In genomic region chr12:388547-389137, GRCh38 we compare ENCODE assay signal across 8 cellular contexts. TPM values are rescaled to one million over a fixed set of nuclear protein-coding genes. Genes with fewer than 3 reads are reported as not detected.
DNase-seq lines count a peak whose midpoint lies in the region; ATAC-seq and TF ChIP-seq lines count a peak whose summit lies in the region.

No MANE protein-coding gene starts in this region.

- H3K27me3 ChIP-seq in esophagus squamous epithelium (no peaks in the 10 kb centered on the region), upper lobe of left lung (no peaks in the 10 kb centered on the region)

- peaks cover 0 to 15% (median 3%) of the 10 kb centered on the region in 3 donors for H3K36me3 ChIP-seq in esophagus squamous epithelium
- peaks cover 5 to 12% (median 9%) of the 10 kb centered on the region in 4 donors for H3K36me3 ChIP-seq in upper lobe of left lung

- H3K4me3 ChIP-seq in esophagus squamous epithelium = peak overlapping the region; percentile 87 to 97 (median 93)
- H3K4me3 ChIP-seq in upper lobe of left lung = peak overlapping the region; percentile 74 to 93 (median 88)

- no peaks in the 10 kb centered on the region for H3K9me3 Mint-ChIP-seq in activated CD4-positive, alpha-beta T cell treated with anti-CD3 and anti-CD28 coated beads, Interleukin-2, amount 10 ng/mL, durations not matched to agents 24 days and 14 days
- H3K9me3 Mint-ChIP-seq in neural crest cell = no peaks in the 10 kb centered on the region

- peaks cover 29% of the 10 kb centered on the region for H3K4me1 Mint-ChIP-seq in activated CD4-positive, alpha-beta T cell treated with anti-CD3 and anti-CD28 coated beads, Interleukin-2, amount 10 ng/mL, durations not matched to agents 24 days and 14 days
- peaks cover 31% of the 10 kb centered on the region for H3K4me1 Mint-ChIP-seq in neural crest cell

- intact Hi-C loops in activated CD4-positive, alpha-beta T cell treated with anti-CD3 and anti-CD28 coated beads, Interleukin-2, amount 10 ng/mL, durations not matched to agents 24 days and 14 days (cut with micrococcal nuclease) = loop anchor here (1.0 to 5.0 kb wide), 2 partner anchors 13 to 1304 kb away; partner anchors contain the start of genes ADIPOR2 and CCDC77
- intact Hi-C loops in esophagus squamous epithelium (cut with DNase I) = no loop called here

- TF ChIP-seq EP300 in upper lobe of left lung (IDR thresholded peaks at IDR 0.05) = no peak

- peaks cover 29% of the 10 kb centered on the region for H3K36me3 Mint-ChIP-seq in activated CD4-positive, alpha-beta T cell treated with anti-CD3 and anti-CD28 coated beads, Interleukin-2, amount 10 ng/mL, durations not matched to agents 24 days and 14 days (ENCODE audit: low read depth)
- H3K36me3 Mint-ChIP-seq in neural crest cell (ENCODE audit: low read depth) = peaks cover 8% of the 10 kb centered on the region

- peak overlapping the region; percentile 98 for H3K27ac Mint-ChIP-seq in activated CD4-positive, alpha-beta T cell treated with anti-CD3 and anti-CD28 coated beads, Interleukin-2, amount 10 ng/mL, durations not matched to agents 24 days and 14 days
- peak overlapping the region; percentile 87 for H3K27ac Mint-ChIP-seq in neural crest cell (ENCODE audit: unreplicated experiment)

- ATAC-seq in HG03280 (IDR thresholded peaks at IDR 0.05; ENCODE audit: unreplicated experiment) = peak; percentile 26
- ATAC-seq in upper lobe of left lung (ENCODE audit: low FRiP score in 2 of 2) = peak; percentile 45 to 55

- no peaks in the 10 kb centered on the region for H3K27me3 Mint-ChIP-seq in activated CD4-positive, alpha-beta T cell treated with anti-CD3 and anti-CD28 coated beads, Interleukin-2, amount 10 ng/mL, durations not matched to agents 24 days and 14 days
- H3K27me3 Mint-ChIP-seq in neural crest cell (ENCODE audit: low read depth) = no peaks in the 10 kb centered on the region

- TF ChIP-seq POLR2A in esophagus squamous epithelium (IDR thresholded peaks at IDR 0.05) (no peak), upper lobe of left lung (IDR thresholded peaks at IDR 0.05) (no peak)

- no peaks in the 10 kb centered on the region for H3K9me3 ChIP-seq in esophagus squamous epithelium
- no peaks in the 10 kb centered on the region for H3K9me3 ChIP-seq in upper lobe of left lung

- peak overlapping the region; percentile 94 for H3K4me3 Mint-ChIP-seq in activated CD4-positive, alpha-beta T cell treated with anti-CD3 and anti-CD28 coated beads, Interleukin-2, amount 10 ng/mL, durations not matched to agents 24 days and 14 days
- H3K4me3 Mint-ChIP-seq in neural crest cell = peak overlapping the region; percentile 94

- H3K4me1 ChIP-seq in esophagus squamous epithelium (peaks cover 4 to 41% (median 23%) of the 10 kb centered on the region in 3 donors), upper lobe of left lung (peaks cover 22 to 40% (median 27%) of the 10 kb centered on the region in 4 donors)

- TF ChIP-seq CTCF in esophagus squamous epithelium (IDR thresholded peaks at IDR 0.05) (no peak), neural crest cell (conservative IDR thresholded peaks at IDR 0.05) (no peak), upper lobe of left lung (IDR thresholded peaks at IDR 0.05) (no peak)

- peak overlapping the region; percentile 95 to 98 (median 96) for H3K27ac ChIP-seq in esophagus squamous epithelium
- peak overlapping the region; percentile 92 to 98 (median 96) for H3K27ac ChIP-seq in upper lobe of left lung

- peak; percentile 83 for DNase-seq in activated effector memory CD4-positive, alpha-beta T cell treated with anti-CD3 and anti-CD28 coated beads, Interleukin-2, amount 50 U/mL, for 16 hours
- DNase-seq in activated effector memory CD4-positive, alpha-beta T cell treated with Interleukin-2 at 50 U/mL for 16 hours = no peak
- peak; percentile 88 for DNase-seq in activated CD4-positive, alpha-beta T cell treated with anti-CD3 and anti-CD28 coated beads, Interleukin-2, amount 10 ng/mL, durations not matched to agents 24 days and 14 days
- DNase-seq in esophagus squamous epithelium (lab: John Stamatoyannopoulos, UW) (no peak), neural crest cell (ENCODE audit: low read depth, low spot score) (no peak), upper lobe of left lung (peak in 1 of 2 donors; percentile 77), NCI-H1930 (lab: John Stamatoyannopoulos, UW) (no peak)

- WGBS in esophagus squamous epithelium, 2 donors = 0% methylated on average over 13 to 24 of the region's 35 CpGs
- 0 to 1% methylated on average over 18 to 28 of the region's 35 CpGs for WGBS in upper lobe of left lung, 2 donors

RNA-seq across cellular contexts. Expression of gene KDM5A, which starts 0.5 kb away (rescaled TPM):
- 79.0 and 82.7 TPM in 2 replicates for total RNA-seq in activated CD4-positive, alpha-beta T cell treated with anti-CD3 and anti-CD28 coated beads, Interleukin-2, amount 10 ng/mL, durations not matched to agents 24 days and 14 days
- total RNA-seq in esophagus squamous epithelium (10 to 100 TPM; 20.5 to 56.6 (median 46.8) TPM), neural crest cell (58.8 and 63.1 TPM in 2 replicates), upper lobe of left lung (10 to 100 TPM; 51.2 to 79.6 (median 60.1) TPM)

RNA-seq across cellular contexts. Expression of gene CCDC77, which starts 12.8 kb away (rescaled TPM):
- 12.2 and 13.0 TPM in 2 replicates for total RNA-seq in activated CD4-positive, alpha-beta T cell treated with anti-CD3 and anti-CD28 coated beads, Interleukin-2, amount 10 ng/mL, durations not matched to agents 24 days and 14 days
- total RNA-seq in esophagus squamous epithelium (1 to 10 TPM; 4.3 to 7.8 (median 5.3) TPM), neural crest cell (28.6 and 28.7 TPM in 2 replicates), upper lobe of left lung (10 to 100 TPM in 1 of 6 donors, 1 to 10 TPM in 5; 6.5 to 25.1 (median 7.6) TPM)

Comparison
In these comparisons a context has a peak if more than half of its experiments do, and no peak if none do; other contexts are left out.
1. DNase-seq: peak in activated effector memory CD4-positive, alpha-beta T cell treated with anti-CD3 and anti-CD28 coated beads, Interleukin-2, amount 50 U/mL, for 16 hours (single experiment) and activated CD4-positive, alpha-beta T cell treated with anti-CD3 and anti-CD28 coated beads, Interleukin-2, amount 10 ng/mL, durations not matched to agents 24 days and 14 days (single experiment); none in activated effector memory CD4-positive, alpha-beta T cell treated with Interleukin-2 at 50 U/mL for 16 hours (single experiment), esophagus squamous epithelium (single experiment), neural crest cell (single experiment) and NCI-H1930 (0 of 2).